ENCODE assay signal across 18 cellular contexts in the genomic region with DNA sequence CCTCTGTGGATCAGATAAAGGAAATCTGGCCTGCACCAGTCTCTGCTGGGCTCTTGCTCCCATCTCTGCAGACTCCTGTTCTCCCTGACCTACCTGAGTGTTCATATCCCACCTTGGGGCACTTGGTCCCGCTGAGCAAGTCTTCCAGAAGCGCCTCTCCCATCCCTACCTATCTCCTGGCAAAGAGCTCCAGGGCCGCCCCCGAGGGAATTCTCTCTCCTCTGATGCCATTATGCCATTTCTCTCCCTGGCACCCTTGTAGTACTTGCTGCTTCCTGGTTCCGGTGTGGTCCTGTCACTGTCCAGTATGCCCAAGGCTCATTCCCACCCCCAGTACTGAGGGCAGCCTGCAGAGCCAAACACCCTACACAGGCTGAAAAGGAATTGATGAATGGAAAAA.
"Had no signal": no experiment of that assay in that cellular context is flagged by ENCODE, and none has a peak within 500 bp of the region (broad histone marks: within the 10 kb centered on the region; RNA-seq: fewer than 3 reads in every experiment).

No MANE protein-coding gene starts in this region.

- H3K9me3 Mint-ChIP-seq: natural killer cell; neural crest cell; stimulated activated memory B cell treated with anti-CD40 and anti-IgM and Interleukin-4, amounts not matched to agents 10 μg/mL and 1 μg/mL and 100 μg/mL, for 72 hours had no signal

- H3K9me3 ChIP-seq: lower lobe of right lung, psoas muscle, spleen, testis, tibial nerve, upper lobe of left lung, uterus had no signal

- DNase-seq: dorsolateral prefrontal cortex; effector CD4-positive, alpha-beta T cell; left ventricle myocardium superior; lower lobe of right lung; natural killer cell; psoas muscle; right cardiac atrium; spleen; stimulated activated CD4-positive, alpha-beta T cell treated with anti-CD3 and anti-CD28 coated beads, Interleukin-4, amount 100 ng/mL, for 4 hours; stimulated activated naive CD8-positive, alpha-beta T cell treated with anti-CD3 and anti-CD28 coated beads, Interleukin-15, Interleukin-2, amounts not matched to agents 100 U/mL and 50 U/mL, for 24 hours; substantia nigra; testis; upper lobe of left lung had no signal

- H3K27me3 ChIP-seq: spleen, testis, tibial nerve, upper lobe of left lung, uterus had no signal

- H3K27ac ChIP-seq: dorsolateral prefrontal cortex, lower lobe of right lung, psoas muscle, skin epidermis, spleen, testis, upper lobe of left lung, uterus had no signal

- H3K36me3 Mint-ChIP-seq: natural killer cell; stimulated activated memory B cell treated with anti-CD40 and anti-IgM and Interleukin-4, amounts not matched to agents 10 μg/mL and 1 μg/mL and 100 μg/mL, for 72 hours had no signal

- H3K36me3 ChIP-seq: lower lobe of right lung, spleen, upper lobe of left lung, uterus had no signal

- H3K4me3 ChIP-seq: dorsolateral prefrontal cortex, lower lobe of right lung, psoas muscle, skin epidermis, spleen, testis, tibial nerve, upper lobe of left lung, uterus had no signal

- H3K4me3 Mint-ChIP-seq: natural killer cell; neural crest cell; stimulated activated memory B cell treated with anti-CD40 and anti-IgM and Interleukin-4, amounts not matched to agents 10 μg/mL and 1 μg/mL and 100 μg/mL, for 72 hours had no signal

- H3K4me1 Mint-ChIP-seq: natural killer cell had no signal

- ATAC-seq: left ventricle myocardium superior; natural killer cell; psoas muscle; right cardiac atrium; stimulated activated memory B cell treated with anti-CD40 and anti-IgM and Interleukin-4, amounts not matched to agents 10 μg/mL and 1 μg/mL and 100 μg/mL, for 72 hours; stimulated activated naive CD8-positive, alpha-beta T cell treated with anti-CD3 and anti-CD28 coated beads, Interleukin-15, Interleukin-2, amounts not matched to agents 100 U/mL and 50 U/mL, for 24 hours had no signal

- H3K27ac Mint-ChIP-seq: natural killer cell; stimulated activated memory B cell treated with anti-CD40 and anti-IgM and Interleukin-4, amounts not matched to agents 10 μg/mL and 1 μg/mL and 100 μg/mL, for 72 hours had no signal

- H3K4me1 ChIP-seq: lower lobe of right lung, psoas muscle, spleen, testis, upper lobe of left lung had no signal
